ENCODE assay signal across 27 cellular contexts in genomic region chr3:52229656-52230055, GRCh38. TPM values are rescaled to one million over a fixed set of nuclear protein-coding genes. Genes with fewer than 3 reads are reported as not detected.
"Had no signal": no experiment of that assay in that cellular context is flagged by ENCODE, and none has a peak within 500 bp of the region (broad histone marks: within the 10 kb centered on the region; RNA-seq: fewer than 3 reads in every experiment).

No MANE protein-coding gene starts in this region.

- ATAC-seq: activated CD8-positive, alpha-beta T cell treated with anti-CD3 and anti-CD28 coated beads, Interleukin-2, amount 10 ng/mL, durations not matched to agents 7 days and 5 days; activated naive CD8-positive, alpha-beta T cell treated with anti-CD3 and anti-CD28 coated beads, Interleukin-2, amount 50 U/mL, for 24 hours; activated T-cell treated with anti-CD3 and anti-CD28 coated beads, Interleukin-2, amount 50 U/mL, for 4 hours; Panc1 had no signal

- H3K9me3 Mint-ChIP-seq: activated CD4-positive, alpha-beta T cell treated with anti-CD3 and anti-CD28 coated beads, Interleukin-2, amount 10 ng/mL, durations not matched to agents 24 days and 14 days; activated naive CD4-positive, alpha-beta T cell treated with anti-CD3 and anti-CD28 coated beads, Interleukin-2, amount 50 U/mL, for 24 hours; activated naive CD8-positive, alpha-beta T cell treated with anti-CD3 and anti-CD28 coated beads, Interleukin-2, amount 50 U/mL, for 24 hours; activated T-cell treated with anti-CD3 and anti-CD28 coated beads, Interleukin-2, amount 50 U/mL, for 4 hours; brain; T-helper 2 cell treated with Interferon-gamma antibody and Interleukin-4, amounts not matched to agents 5 μg/mL and 100 μg/mL, for 36 hours had no signal

- H3K27me3 Mint-ChIP-seq: activated CD4-positive, alpha-beta T cell treated with anti-CD3 and anti-CD28 coated beads, Interleukin-2, amount 10 ng/mL, durations not matched to agents 24 days and 14 days; activated naive CD4-positive, alpha-beta T cell treated with anti-CD3 and anti-CD28 coated beads, Interleukin-2, amount 50 U/mL, for 24 hours; activated naive CD8-positive, alpha-beta T cell treated with anti-CD3 and anti-CD28 coated beads, Interleukin-2, amount 50 U/mL, for 24 hours had no signal

- DNase-seq: activated CD4-positive, alpha-beta T cell treated with anti-CD3 and anti-CD28 coated beads, Interleukin-2, amount 10 ng/mL, durations not matched to agents 24 days and 14 days; activated CD4-positive, alpha-beta T cell treated with anti-CD3 and anti-CD28 coated beads, Interleukin-2, amount 50 U/mL, for 4 hours; activated CD8-positive, alpha-beta T cell treated with anti-CD3 and anti-CD28 coated beads, Interleukin-2, amount 10 ng/mL, durations not matched to agents 7 days and 5 days; activated effector memory CD4-positive, alpha-beta T cell treated with Interleukin-2 at 50 U/mL for 16 hours; activated naive CD8-positive, alpha-beta T cell treated with anti-CD3 and anti-CD28 coated beads, Interleukin-2, amount 50 U/mL, for 24 hours; activated T-cell treated with anti-CD3 and anti-CD28 coated beads, Interleukin-2, amount 50 U/mL, for 4 hours; anterior cingulate cortex; caudate nucleus; cerebellar nuclear complex; MM.1S; MV-4-11; NCI-H1092; NCI-H1436 treated with DMSO at 0.1 percent for 48 hours; NCI-H1694 treated with DMSO at 0.1 percent for 48 hours; NCI-H2029; NCI-H345; NCI-H524 treated with DMSO at 0.1 percent for 48 hours; SIG-M5 had no signal

- H3K4me3 Mint-ChIP-seq: activated CD4-positive, alpha-beta T cell treated with anti-CD3 and anti-CD28 coated beads, Interleukin-2, amount 10 ng/mL, durations not matched to agents 24 days and 14 days; activated CD8-positive, alpha-beta T cell treated with anti-CD3 and anti-CD28 coated beads, Interleukin-2, amount 10 ng/mL, durations not matched to agents 7 days and 5 days; activated naive CD4-positive, alpha-beta T cell treated with anti-CD3 and anti-CD28 coated beads, Interleukin-2, amount 50 U/mL, for 24 hours; activated naive CD8-positive, alpha-beta T cell treated with anti-CD3 and anti-CD28 coated beads, Interleukin-2, amount 50 U/mL, for 24 hours; activated T-cell treated with anti-CD3 and anti-CD28 coated beads, Interleukin-2, amount 50 U/mL, for 4 hours; brain; T-helper 2 cell treated with Interferon-gamma antibody and Interleukin-4, amounts not matched to agents 5 μg/mL and 100 μg/mL, for 36 hours had no signal

- H3K27ac ChIP-seq: KMS-11 had no signal

- H3K27ac Mint-ChIP-seq: activated CD4-positive, alpha-beta T cell treated with anti-CD3 and anti-CD28 coated beads, Interleukin-2, amount 10 ng/mL, durations not matched to agents 24 days and 14 days; activated naive CD4-positive, alpha-beta T cell treated with anti-CD3 and anti-CD28 coated beads, Interleukin-2, amount 50 U/mL, for 24 hours; activated naive CD8-positive, alpha-beta T cell treated with anti-CD3 and anti-CD28 coated beads, Interleukin-2, amount 50 U/mL, for 24 hours; brain; T-helper 2 cell treated with Interferon-gamma antibody and Interleukin-4, amounts not matched to agents 5 μg/mL and 100 μg/mL, for 36 hours had no signal

RNA-seq across cellular contexts. Expression of gene TLR9, which starts 4.2 kb away (rescaled TPM):
- total RNA-seq: bronchial epithelial cell, NCI-H460, RPMI7951, SK-MEL-5 had no signal
